9 cellular contexts compared by ENCODE assay signal in the genomic region with DNA sequence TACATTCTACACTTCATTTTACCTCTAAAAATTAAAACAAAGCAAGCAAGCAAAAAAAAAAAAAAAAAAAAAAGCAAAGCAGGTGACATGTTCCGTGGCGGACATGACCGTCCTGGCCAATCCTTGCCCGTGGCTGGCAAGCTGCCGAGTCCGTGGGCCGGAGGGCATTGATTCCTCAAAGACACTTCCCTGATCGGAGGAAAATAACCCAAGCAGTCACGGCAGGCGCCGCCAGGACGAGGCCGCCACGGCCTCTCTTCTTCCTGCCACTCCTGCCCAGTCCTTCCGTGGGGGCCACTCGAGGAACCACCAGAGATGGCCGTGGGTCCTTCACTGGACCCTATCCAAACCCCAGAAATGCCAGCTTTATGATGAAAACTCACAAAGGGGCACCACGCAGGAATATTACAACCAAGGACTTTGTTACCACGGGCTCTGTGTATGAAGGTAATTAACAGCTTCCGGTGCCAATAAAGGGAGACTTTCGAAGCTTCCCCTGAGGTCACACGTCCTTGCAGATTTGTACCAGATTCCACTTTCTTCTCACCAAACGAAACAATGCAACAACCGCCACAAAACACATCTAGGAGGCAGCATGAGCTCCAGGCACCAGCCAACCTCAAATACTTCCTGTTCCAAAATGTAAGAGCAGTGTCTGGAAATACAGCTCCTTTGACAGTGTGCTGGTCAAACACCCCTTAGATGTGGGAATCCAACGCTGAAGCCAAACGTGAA.
DNase-seq lines count a peak whose midpoint lies in the region; ATAC-seq and TF ChIP-seq lines count a peak whose summit lies in the region.
"Had no signal": no experiment of that assay in that cellular context is flagged by ENCODE, and none has a peak within 500 bp of the region (broad histone marks: within the 10 kb centered on the region; RNA-seq: fewer than 3 reads in every experiment).

No MANE protein-coding gene starts in this region.

- no peak for DNase-seq in activated naive CD4-positive, alpha-beta T cell (lab: John Stamatoyannopoulos, UW)
- DNase-seq in activated T-helper 1 cell treated with anti-CD3 and anti-CD28 coated beads, Interleukin-12 subunit alpha, Interleukin-12 subunit beta, Interleukin-2, Interleukin-4 antibody, amounts not matched to agents 30 ng/mL and 10 ng/mL and 1 ng/mL, durations not matched to agents 14 hours and 24 hours and 36 hours (ENCODE audit: low spot score): peak; percentile 5
- peak; percentile 88 for DNase-seq in mesenteric fat pad (ENCODE audit: low spot score)
- peak; percentile 56 to 83 for DNase-seq in upper lobe of left lung
- DNase-seq in Caco-2: no peak
- no peak for DNase-seq in GM13976 (ENCODE audit: low spot score)

- peak overlapping the region; percentile 39 to 83 (median 59) for H3K27ac ChIP-seq in upper lobe of left lung
- H3K27ac ChIP-seq: right lobe of liver had no signal

- H3K36me3 ChIP-seq in upper lobe of left lung (no peaks in the 10 kb centered on the region), Caco-2 (ENCODE audit: control insufficient read depth, insufficient read depth, low read length) (no peaks in the 10 kb centered on the region)
- H3K36me3 ChIP-seq: right lobe of liver had no signal

- peak overlapping the region; percentile 73 for H3K27ac Mint-ChIP-seq in activated naive CD4-positive, alpha-beta T cell treated with anti-CD3 and anti-CD28 coated beads, Interleukin-2, amount 50 U/mL, for 24 hours
- H3K27ac Mint-ChIP-seq in activated T-helper 1 cell treated with anti-CD3 and anti-CD28 coated beads, Interleukin-12 subunit alpha, Interleukin-12 subunit beta, Interleukin-2, Interleukin-4 antibody, amounts not matched to agents 30 ng/mL and 10 ng/mL and 1 ng/mL, durations not matched to agents 14 hours and 24 hours and 36 hours: peak overlapping the region; percentile 79
- no peak overlapping the region for H3K27ac Mint-ChIP-seq in Caco-2 (ENCODE audit: unreplicated experiment)

- no peaks in the 10 kb centered on the region for H3K27me3 Mint-ChIP-seq in activated naive CD4-positive, alpha-beta T cell treated with anti-CD3 and anti-CD28 coated beads, Interleukin-2, amount 50 U/mL, for 24 hours
- peaks cover 3% of the 10 kb centered on the region for H3K27me3 Mint-ChIP-seq in activated T-helper 1 cell treated with anti-CD3 and anti-CD28 coated beads, Interleukin-12 subunit alpha, Interleukin-12 subunit beta, Interleukin-2, Interleukin-4 antibody, amounts not matched to agents 30 ng/mL and 10 ng/mL and 1 ng/mL, durations not matched to agents 14 hours and 24 hours and 36 hours (ENCODE audit: insufficient read depth)
- no peaks in the 10 kb centered on the region for H3K27me3 Mint-ChIP-seq in Caco-2 (ENCODE audit: insufficient read depth, unreplicated experiment)

- in situ Hi-C loops in GM13976 (cut with MboI; ENCODE audit: low sequenced_read_pairs, unreplicated experiment): no loop called here

- 40 to 42% methylated on average over 26 of the region's 26 CpGs for WGBS in upper lobe of left lung, 2 donors

- TF ChIP-seq EP300 in upper lobe of left lung (IDR thresholded peaks at IDR 0.05): no peak

- peaks cover 86% of the 10 kb centered on the region for H3K4me1 Mint-ChIP-seq in activated naive CD4-positive, alpha-beta T cell treated with anti-CD3 and anti-CD28 coated beads, Interleukin-2, amount 50 U/mL, for 24 hours
- H3K4me1 Mint-ChIP-seq in activated T-helper 1 cell treated with anti-CD3 and anti-CD28 coated beads, Interleukin-12 subunit alpha, Interleukin-12 subunit beta, Interleukin-2, Interleukin-4 antibody, amounts not matched to agents 30 ng/mL and 10 ng/mL and 1 ng/mL, durations not matched to agents 14 hours and 24 hours and 36 hours (ENCODE audit: low read depth): peaks cover 48% of the 10 kb centered on the region
- peaks cover 6% of the 10 kb centered on the region for H3K4me1 Mint-ChIP-seq in Caco-2 (ENCODE audit: low read depth, unreplicated experiment)

- no peak for TF ChIP-seq POLR2A in upper lobe of left lung (IDR thresholded peaks at IDR 0.05)

- TF ChIP-seq CTCF in upper lobe of left lung (IDR thresholded peaks at IDR 0.05): no peak
- TF ChIP-seq CTCF in Caco-2 (IDR thresholded peaks at IDR 0.05; ENCODE audit: insufficient read depth in 1 of 2, low read depth in 1 of 2, low read length in 1 of 2, severe bottlenecking in 1 of 2, unreplicated experiment in 1 of 2): no peak
- TF ChIP-seq CTCF in GM13976 (IDR thresholded peaks at IDR 0.05; ENCODE audit: borderline replicate concordance, control extremely low read depth, extremely low read depth, insufficient read depth, missing control alignments): no peak

- peak overlapping the region; percentile 75 for H3K4me3 Mint-ChIP-seq in activated naive CD4-positive, alpha-beta T cell treated with anti-CD3 and anti-CD28 coated beads, Interleukin-2, amount 50 U/mL, for 24 hours
- H3K4me3 Mint-ChIP-seq in activated T-helper 1 cell treated with anti-CD3 and anti-CD28 coated beads, Interleukin-12 subunit alpha, Interleukin-12 subunit beta, Interleukin-2, Interleukin-4 antibody, amounts not matched to agents 30 ng/mL and 10 ng/mL and 1 ng/mL, durations not matched to agents 14 hours and 24 hours and 36 hours: peak overlapping the region; percentile 45
- H3K4me3 Mint-ChIP-seq in Caco-2 (ENCODE audit: unreplicated experiment): no peak overlapping the region

- H3K36me3 Mint-ChIP-seq in activated naive CD4-positive, alpha-beta T cell treated with anti-CD3 and anti-CD28 coated beads, Interleukin-2, amount 50 U/mL, for 24 hours: peaks cover 2% of the 10 kb centered on the region
- H3K36me3 Mint-ChIP-seq in activated T-helper 1 cell treated with anti-CD3 and anti-CD28 coated beads, Interleukin-12 subunit alpha, Interleukin-12 subunit beta, Interleukin-2, Interleukin-4 antibody, amounts not matched to agents 30 ng/mL and 10 ng/mL and 1 ng/mL, durations not matched to agents 14 hours and 24 hours and 36 hours (ENCODE audit: low read depth): peaks cover 29% of the 10 kb centered on the region
- H3K36me3 Mint-ChIP-seq in Caco-2 (ENCODE audit: insufficient read depth, unreplicated experiment): no peaks in the 10 kb centered on the region

- intact Hi-C loops in activated T-helper 1 cell treated with anti-CD3 and anti-CD28 coated beads, Interleukin-12 subunit alpha, Interleukin-12 subunit beta, Interleukin-2, Interleukin-4 antibody, amounts not matched to agents 30 ng/mL and 10 ng/mL and 1 ng/mL, durations not matched to agents 14 hours and 24 hours and 36 hours (cut with micrococcal nuclease): loop anchor here (2.0 kb wide), 2 partner anchors 14 to 28 kb away; no protein-coding TSS in a partner anchor
- intact Hi-C loops in Caco-2 (cut with micrococcal nuclease; ENCODE audit: unreplicated experiment): no loop called here

- H3K4me1 ChIP-seq in upper lobe of left lung: peaks cover 30 to 46% (median 44%) of the 10 kb centered on the region in 4 donors
- no peaks in the 10 kb centered on the region for H3K4me1 ChIP-seq in Caco-2

- CTCF ChIA-PET in Caco-2 (lab: Charles Lee): no interaction called here

- ATAC-seq in upper lobe of left lung (ENCODE audit: low FRiP score in 2 of 2): peak in 1 of 2 donors; percentile 20
- no peak for ATAC-seq in GM21390 (IDR thresholded peaks at IDR 0.05; ENCODE audit: unreplicated experiment)
- ATAC-seq: right lobe of liver had no signal

- H3K4me3 ChIP-seq in upper lobe of left lung: peak overlapping the region in 1 of 4 donors; percentile 13
- no peak overlapping the region for H3K4me3 ChIP-seq in Caco-2 (ENCODE audit: low read depth, low read length)
- H3K4me3 ChIP-seq: right lobe of liver had no signal

- BruUV-seq in Caco-2 (replicated peaks; lab: Mats Ljungman, UMichigan): no TSS peak

- POLR2A ChIA-PET in Caco-2 (lab: Charles Lee): interaction anchor here (0.6 kb wide), 1 partner anchor 12 kb away, joined by 5 read pairs; no protein-coding TSS in a partner anchor

- no peaks in the 10 kb centered on the region for H3K9me3 Mint-ChIP-seq in activated naive CD4-positive, alpha-beta T cell treated with anti-CD3 and anti-CD28 coated beads, Interleukin-2, amount 50 U/mL, for 24 hours
- no peaks in the 10 kb centered on the region for H3K9me3 Mint-ChIP-seq in activated T-helper 1 cell treated with anti-CD3 and anti-CD28 coated beads, Interleukin-12 subunit alpha, Interleukin-12 subunit beta, Interleukin-2, Interleukin-4 antibody, amounts not matched to agents 30 ng/mL and 10 ng/mL and 1 ng/mL, durations not matched to agents 14 hours and 24 hours and 36 hours
- H3K9me3 Mint-ChIP-seq in Caco-2 (ENCODE audit: unreplicated experiment): no peaks in the 10 kb centered on the region

- H3K9me3 ChIP-seq in upper lobe of left lung: no peaks in the 10 kb centered on the region
- no peaks in the 10 kb centered on the region for H3K9me3 ChIP-seq in Caco-2
- H3K9me3 ChIP-seq: right lobe of liver had no signal

- H3K27me3 ChIP-seq in upper lobe of left lung (no peaks in the 10 kb centered on the region), Caco-2 (replicated peaks; ENCODE audit: control insufficient read depth, insufficient read depth, low read length) (no peaks in the 10 kb centered on the region)
- H3K27me3 ChIP-seq: right lobe of liver had no signal

Comparison
In these comparisons a context has a peak if more than half of its experiments do, and no peak if none do; other contexts are left out.
1. DNase-seq: peak in activated T-helper 1 cell treated with anti-CD3 and anti-CD28 coated beads, Interleukin-12 subunit alpha, Interleukin-12 subunit beta, Interleukin-2, Interleukin-4 antibody, amounts not matched to agents 30 ng/mL and 10 ng/mL and 1 ng/mL, durations not matched to agents 14 hours and 24 hours and 36 hours (single experiment), mesenteric fat pad (single experiment) and upper lobe of left lung (2 of 2); none in activated naive CD4-positive, alpha-beta T cell (0 of 4), Caco-2 (0 of 2) and GM13976 (single experiment).